Comparison of ENCODE assay signal across 18 cellular contexts in the genomic region with DNA sequence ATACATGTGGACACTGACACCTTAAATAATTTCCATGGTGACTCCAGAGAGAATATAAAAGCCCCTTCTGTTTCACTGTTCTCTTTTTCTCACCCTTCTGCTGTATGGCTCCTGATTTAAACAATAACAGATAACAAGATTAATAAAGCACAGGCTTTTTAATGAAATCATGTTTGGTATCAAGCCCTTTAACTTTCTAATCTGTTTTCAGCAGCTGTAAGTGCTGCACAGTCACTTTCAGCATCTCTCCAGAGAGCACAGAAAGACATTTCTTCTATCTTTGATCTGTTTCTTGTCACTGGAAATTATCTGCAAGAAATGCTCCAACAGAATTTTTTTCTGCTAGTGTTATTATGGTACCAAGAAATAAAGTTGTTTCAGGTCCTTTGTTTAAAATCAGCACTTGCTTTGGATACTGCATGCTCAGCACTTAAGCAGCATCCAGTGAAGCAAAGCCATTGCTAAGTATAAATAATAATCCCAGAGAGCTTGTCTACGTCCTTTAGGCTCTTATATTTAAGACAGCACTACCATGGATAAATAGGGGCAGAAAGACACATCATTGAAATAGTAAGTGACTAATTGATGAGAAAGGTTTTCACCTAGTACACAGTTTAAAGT.
DNase-seq lines count a peak whose midpoint lies in the region; ATAC-seq, FAIRE-seq and TF ChIP-seq lines count a peak whose summit lies in the region.
"Had no signal": no experiment of that assay in that cellular context is flagged by ENCODE, and none has a peak within 500 bp of the region (broad histone marks: within the 10 kb centered on the region; RNA-seq: fewer than 3 reads in every experiment).

No MANE protein-coding gene starts in this region.

- H3K27me3 ChIP-seq in IMR-90 (ENCODE audit: control insufficient read depth, insufficient read depth, low read length) (no peaks in the 10 kb centered on the region), K562 (ENCODE audit: control insufficient read depth in 2 of 2, insufficient read depth in 2 of 2, low read length in 2 of 2) (no peaks in the 10 kb centered on the region)

- H3K27ac ChIP-seq in IMR-90 (ENCODE audit: insufficient read depth, low read length) (no peak overlapping the region), K562 (ENCODE audit: extremely low read depth, low read depth, low read length) (no peak overlapping the region)

- POLR2A ChIA-PET in IMR-90 (lab: Charles Lee; ENCODE audit: unreplicated experiment), result no interaction called here
- POLR2A ChIA-PET in K562 (lab: Yijun Ruan, JAX), result no interaction called here

- H2BK120ac ChIP-seq in IMR-90 (ENCODE audit: low read depth, low read length), result no peak overlapping the region

- no peak for DNase-seq in IMR-90
- peak; percentile 15 for DNase-seq in SK-N-DZ (ENCODE audit: low spot score)
- DNase-seq in K562 (ENCODE audit: extremely low read depth in 1 of 4, low spot score in 3 of 4), result no peak
- DNase-seq in retina, result peak; percentile 17
- DNase-seq in stimulated activated CD4-positive, alpha-beta T cell treated with anti-CD3 and anti-CD28 coated beads, Interleukin-12 subunit alpha, Interleukin-12 subunit beta, amount 100 ng/mL, for 4 hours, result no peak
- no peak for DNase-seq in RCC 7860 (ENCODE audit: low spot score)
- DNase-seq: C1 segment of cervical spinal cord; Calu3; CD4-positive, alpha-beta memory T cell; COR-L47; DMS53; DMS79 treated with DMSO at 0.1 percent for 48 hours; GF-D8; H9 had no signal

- H3K9me3 ChIP-seq in IMR-90 (ENCODE audit: control insufficient read depth, insufficient read depth, low read length) (no peaks in the 10 kb centered on the region), K562 (replicated peaks; ENCODE audit: control insufficient read depth, insufficient read depth, low read depth, low read length) (no peaks in the 10 kb centered on the region)

- H3K4ac ChIP-seq in IMR-90 (ENCODE audit: low read depth, low read length), result no peak overlapping the region

- in situ Hi-C loops in IMR-90 (cut with MboI; ENCODE audit: low sequenced_read_pairs), result no loop called here
- in situ Hi-C loops in K562 (cut with MboI), result no loop called here

- no peak overlapping the region for H4K91ac ChIP-seq in IMR-90 (ENCODE audit: insufficient read depth, low read depth, low read length)

- H3K4me2 ChIP-seq in IMR-90 (ENCODE audit: low read depth, low read length) (no peak overlapping the region), K562 (ENCODE audit: insufficient read depth, low read length) (no peak overlapping the region)
- H3K4me2 ChIP-seq: GM23338 had no signal

- TF ChIP-seq RAD21 in IMR-90 (IDR thresholded peaks at IDR 0.05; ENCODE audit: low read length), result no peak
- no peak for TF ChIP-seq RAD21 in K562 (CRISPR knock-in tag; conservative IDR thresholded peaks at IDR 0.05 in 1 of 2, IDR thresholded peaks at IDR 0.05 in 1 of 2)

- H3K14ac ChIP-seq in IMR-90 (replicated peaks; ENCODE audit: low read depth, low read length), result no peak overlapping the region

- no peak for TF ChIP-seq EP300 in K562 (IDR thresholded peaks at IDR 0.05; ENCODE audit: low read length)

- no peaks in the 10 kb centered on the region for H3K79me1 ChIP-seq in IMR-90 (ENCODE audit: low read depth in 1 of 2, low read length in 2 of 2)

- no CpG with 5 or more reads among the region's 1 CpG for WGBS in IMR-90 (ENCODE audit: extremely low coverage in 2 of 2, insufficient read length in 1 of 2), 2 experiments
- WGBS in K562 (ENCODE audit: insufficient coverage, low coverage, missing lambda C conversion rate), result 7% methylated on average over 1 of the region's 1 CpG

- no peak overlapping the region for H2AK9ac ChIP-seq in IMR-90 (replicated peaks; ENCODE audit: low read depth, low read length, poor library complexity)

- intact Hi-C loops in IMR-90 (cut with micrococcal nuclease), result no loop called here
- intact Hi-C loops in K562 (cut with micrococcal nuclease), result no loop called here

- no peak overlapping the region for H2AFZ ChIP-seq in IMR-90 (replicated peaks; ENCODE audit: low read length, poor library complexity)
- no peak overlapping the region for H2AFZ ChIP-seq in K562 (ENCODE audit: low read depth, low read length)

- H4K8ac ChIP-seq in IMR-90 (ENCODE audit: low read depth in 2 of 2, low read length in 2 of 2), result no peak overlapping the region

- H3K4me1 ChIP-seq in IMR-90 (ENCODE audit: control insufficient read depth, insufficient read depth, low read length) (no peaks in the 10 kb centered on the region), K562 (replicated peaks in 1 of 2; ENCODE audit: control insufficient read depth in 2 of 2, insufficient read depth in 2 of 2, low read length in 2 of 2) (no peaks in the 10 kb centered on the region)

- H2BK20ac ChIP-seq in IMR-90 (ENCODE audit: low read depth, low read length), result no peak overlapping the region

- FAIRE-seq in K562 (lab: Jason Lieb, UNC) (no peak), RCC 7860 (lab: Jason Lieb, UNC) (no peak)
- FAIRE-seq: GM12891, GM18507 had no signal

- no peak overlapping the region for H3K23ac ChIP-seq in IMR-90 (ENCODE audit: low read depth, low read length)

- no peak overlapping the region for H2AK5ac ChIP-seq in IMR-90 (ENCODE audit: low read depth, low read length)

- BruUV-seq in IMR-90 (replicated peaks; lab: Mats Ljungman, UMichigan), result no TSS peak
- no TSS peak for BruUV-seq in K562 (replicated peaks; lab: Mats Ljungman, UMichigan)

- H3K4me3 ChIP-seq in IMR-90 (ENCODE audit: insufficient read depth, low read depth, low read length), result no peak overlapping the region
- H3K4me3 ChIP-seq in K562, result no peak overlapping the region
- H3K4me3 ChIP-seq: GM23338 had no signal

- H3K9ac ChIP-seq in IMR-90 (ENCODE audit: low read depth, low read length), result no peak overlapping the region
- no peak overlapping the region for H3K9ac ChIP-seq in K562 (ENCODE audit: insufficient read depth in 1 of 2, low read depth in 2 of 2, low read length in 2 of 2)

- H3K9me1 ChIP-seq in IMR-90 (ENCODE audit: insufficient read depth, low read length), result no peaks in the 10 kb centered on the region
- H3K9me1 ChIP-seq in K562 (ENCODE audit: control insufficient read depth, insufficient read depth, low read length), result no peaks in the 10 kb centered on the region

- ATAC-seq in IMR-90 (ENCODE audit: low read depth) (no peak), K562 (no peak)
- ATAC-seq: GM23338, HCT116 had no signal

- no peak overlapping the region for H2BK15ac ChIP-seq in IMR-90 (ENCODE audit: low read depth, low read length)

- dilution Hi-C loops in IMR-90 (cut with HindIII; ENCODE audit: low sequenced_read_pairs, unreplicated experiment), result no loop called here

- no peak overlapping the region for H2BK5ac ChIP-seq in IMR-90 (ENCODE audit: low read depth, low read length, poor library complexity, severe bottlenecking)

- no peaks in the 10 kb centered on the region for H3K79me2 ChIP-seq in K562 (ENCODE audit: control insufficient read depth, insufficient read depth, low read length)

- CTCF ChIA-PET in IMR-90 (lab: Yijun Ruan, JAX), result no interaction called here
- CTCF ChIA-PET in K562 (lab: Yijun Ruan, JAX; ENCODE audit: low intra/inter-chr PET ratio), result no interaction called here

- TF ChIP-seq POLR2A in IMR-90 (IDR thresholded peaks at IDR 0.05; ENCODE audit: low read depth, low read length) (no peak), K562 (conservative IDR thresholded peaks at IDR 0.05) (no peak)

- no peak overlapping the region for H4K5ac ChIP-seq in IMR-90 (ENCODE audit: low read depth, low read length)

- TF ChIP-seq CTCF in IMR-90 (conservative IDR thresholded peaks at IDR 0.05; ENCODE audit: low read depth, low read length) (no peak), K562 (IDR thresholded peaks at IDR 0.05 in 2 of 3, conservative IDR thresholded peaks at IDR 0.05 in 1 of 3; ENCODE audit: insufficient read depth in 2 of 3, low read depth in 1 of 3, low read length in 3 of 3) (no peak)

- no peaks in the 10 kb centered on the region for H3K36me3 ChIP-seq in IMR-90 (ENCODE audit: control insufficient read depth, insufficient read depth, low read length)
- no peaks in the 10 kb centered on the region for H3K36me3 ChIP-seq in K562 (ENCODE audit: control insufficient read depth, insufficient read depth, low read length)

- no peak overlapping the region for H3K18ac ChIP-seq in IMR-90 (ENCODE audit: low read depth, low read length)

- H4K20me1 ChIP-seq in IMR-90 (ENCODE audit: insufficient read depth, low read length) (no peaks in the 10 kb centered on the region), K562 (replicated peaks; ENCODE audit: control insufficient read depth, insufficient read depth, low read length) (no peaks in the 10 kb centered on the region)

- no peak overlapping the region for H3K56ac ChIP-seq in IMR-90 (ENCODE audit: extremely low read depth, insufficient read depth, low read length)

TF ChIP-seq in IMR-90, 13 proteins besides CTCF, POLR2A, EP300 and RAD21 (continues in another document):
- peak; percentile 61; the same call in 1 of the 2 replicates for TF ChIP-seq MAFK (IDR thresholded peaks at IDR 0.05; ENCODE audit: low read depth, low read length)
- TF ChIP-seq RFX5 (IDR thresholded peaks at IDR 0.05; ENCODE audit: low read depth, low read length), result no peak
- no peak for TF ChIP-seq CEBPB (IDR thresholded peaks at IDR 0.05; ENCODE audit: low read depth, low read length)
- TF ChIP-seq, protein P1, sequence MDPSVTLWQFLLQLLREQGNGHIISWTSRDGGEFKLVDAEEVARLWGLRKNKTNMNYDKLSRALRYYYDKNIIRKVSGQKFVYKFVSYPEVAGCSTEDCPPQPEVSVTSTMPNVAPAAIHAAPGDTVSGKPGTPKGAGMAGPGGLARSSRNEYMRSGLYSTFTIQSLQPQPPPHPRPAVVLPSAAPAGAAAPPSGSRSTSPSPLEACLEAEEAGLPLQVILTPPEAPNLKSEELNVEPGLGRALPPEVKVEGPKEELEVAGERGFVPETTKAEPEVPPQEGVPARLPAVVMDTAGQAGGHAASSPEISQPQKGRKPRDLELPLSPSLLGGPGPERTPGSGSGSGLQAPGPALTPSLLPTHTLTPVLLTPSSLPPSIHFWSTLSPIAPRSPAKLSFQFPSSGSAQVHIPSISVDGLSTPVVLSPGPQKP (IDR thresholded peaks at IDR 0.05; ENCODE audit: borderline replicate concordance, low read depth, low read length), result no peak

TF ChIP-seq in K562, 482 proteins besides CTCF, POLR2A, EP300 and RAD21:
- TF ChIP-seq SMARCA5 (IDR thresholded peaks at IDR 0.05), result no peak
- TF ChIP-seq, protein P2, sequence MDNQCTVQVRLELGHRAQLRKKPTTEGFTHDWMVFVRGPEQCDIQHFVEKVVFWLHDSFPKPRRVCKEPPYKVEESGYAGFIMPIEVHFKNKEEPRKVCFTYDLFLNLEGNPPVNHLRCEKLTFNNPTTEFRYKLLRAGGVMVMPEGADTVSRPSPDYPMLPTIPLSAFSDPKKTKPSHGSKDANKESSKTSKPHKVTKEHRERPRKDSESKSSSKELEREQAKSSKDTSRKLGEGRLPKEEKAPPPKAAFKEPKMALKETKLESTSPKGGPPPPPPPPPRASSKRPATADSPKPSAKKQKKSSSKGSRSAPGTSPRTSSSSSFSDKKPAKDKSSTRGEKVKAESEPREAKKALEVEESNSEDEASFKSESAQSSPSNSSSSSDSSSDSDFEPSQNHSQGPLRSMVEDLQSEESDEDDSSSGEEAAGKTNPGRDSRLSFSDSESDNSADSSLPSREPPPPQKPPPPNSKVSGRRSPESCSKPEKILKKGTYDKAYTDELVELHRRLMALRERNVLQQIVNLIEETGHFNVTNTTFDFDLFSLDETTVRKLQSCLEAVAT (IDR thresholded peaks at IDR 0.05), result no peak
- 0 out of 2 replicates have a peak, but pooled peaks have one; percentile 3 for TF ChIP-seq MAFF (IDR thresholded peaks at IDR 0.05; ENCODE audit: low read length)

Comparison
In these comparisons a context has a peak if more than half of its experiments do, and no peak if none do; other contexts are left out.
1. DNase-seq: peak in SK-N-DZ (single experiment) and retina (single experiment); none in IMR-90 (single experiment), K562 (0 of 4), stimulated activated CD4-positive, alpha-beta T cell treated with anti-CD3 and anti-CD28 coated beads, Interleukin-12 subunit alpha, Interleukin-12 subunit beta, amount 100 ng/mL, for 4 hours (single experiment) and RCC 7860 (single experiment).